In the genomic region with DNA sequence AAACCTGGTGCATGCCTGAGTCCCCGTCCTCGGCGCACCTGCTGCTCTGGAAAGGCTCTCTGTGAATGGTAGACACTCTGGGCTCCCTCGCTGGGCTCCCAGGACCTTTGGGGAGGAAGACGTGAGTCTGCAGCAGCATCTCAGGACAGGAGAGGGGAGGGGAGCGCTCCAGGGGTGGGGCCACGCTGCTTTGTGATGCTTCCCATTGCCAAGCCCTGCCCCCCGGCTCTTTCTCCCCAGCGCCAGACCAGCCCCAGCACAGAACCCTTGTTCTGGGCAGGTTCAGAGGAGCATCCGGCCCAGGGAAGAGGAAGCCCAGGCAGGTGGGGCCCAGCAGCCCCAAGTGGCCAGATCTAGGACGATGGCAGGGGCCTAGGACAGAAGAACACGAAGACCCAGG, we compare ENCODE assay signal across 29 cellular contexts.
"Had no signal": no experiment of that assay in that cellular context is flagged by ENCODE, and none has a peak within 500 bp of the region (broad histone marks: within the 10 kb centered on the region; RNA-seq: fewer than 3 reads in every experiment).

No MANE protein-coding gene starts in this region.

- H3K27me3 ChIP-seq: body of pancreas, foreskin keratinocyte had no signal

- H3K4me3 ChIP-seq: adrenal gland, body of pancreas, esophagus muscularis mucosa, gastrocnemius medialis, heart right ventricle, hepatocyte had no signal

- H3K4me1 ChIP-seq: adrenal gland, body of pancreas, esophagus muscularis mucosa, foreskin keratinocyte, gastrocnemius medialis, heart right ventricle had no signal

- H3K36me3 ChIP-seq: adrenal gland, esophagus muscularis mucosa, gastrocnemius medialis, heart right ventricle had no signal

- H2AFZ ChIP-seq: hepatocyte had no signal

- DNase-seq: activated CD4-positive, alpha-beta memory T cell treated with anti-CD3 and anti-CD28 coated beads for 36 hours; activated CD4-positive, alpha-beta T cell treated with anti-CD3 and anti-CD28 coated beads for 36 hours; activated CD4-positive, alpha-beta T cell treated with anti-CD3 and anti-CD28 coated beads, Interleukin-2, amount 10 ng/mL, durations not matched to agents 24 days and 14 days; activated CD4-positive, CD25-positive, alpha-beta regulatory T cell; activated CD4-positive, CD25-positive, alpha-beta regulatory T cell treated with anti-CD3 and anti-CD28 coated beads, Interleukin-2, amount 50 U/mL, for 72 hours; activated CD8-positive, alpha-beta memory T cell treated with anti-CD3 and anti-CD28 coated beads, Interleukin-2, amount 50 U/mL, for 4 hours; activated CD8-positive, alpha-beta T cell treated with anti-CD3 and anti-CD28 coated beads, Interleukin-2, amount 10 ng/mL, durations not matched to agents 7 days and 5 days; activated effector memory CD4-positive, alpha-beta T cell treated with anti-CD3 and anti-CD28 coated beads, Interleukin-2, amount 50 U/mL, for 16 hours; activated naive CD4-positive, alpha-beta T cell treated with anti-CD3 and anti-CD28 coated beads for 36 hours; activated naive CD8-positive, alpha-beta T cell treated with anti-CD3 and anti-CD28 coated beads for 36 hours; activated naive CD8-positive, alpha-beta T cell treated with anti-CD3 and anti-CD28 coated beads, Interleukin-2, amount 50 U/mL, for 24 hours; activated T-cell treated with anti-CD3 and anti-CD28 coated beads, Interleukin-2, amount 50 U/mL, for 1 hour; activated T-cell treated with anti-CD3 and anti-CD28 coated beads, Interleukin-2, amount 50 U/mL, for 48 hours; adrenal gland; amygdala; aorta; body of pancreas; caudate nucleus; cortex of kidney; dermis blood vessel endothelial cell; effector CD4-positive, alpha-beta T cell; effector memory CD8-positive, alpha-beta T cell; erythroblast; foreskin keratinocyte; gastrocnemius medialis; heart right ventricle had no signal

- H3K9me3 ChIP-seq: adrenal gland, body of pancreas, gastrocnemius medialis, heart right ventricle had no signal

- H3K27ac ChIP-seq: adrenal gland, body of pancreas, esophagus muscularis mucosa, foreskin keratinocyte, gastrocnemius medialis, heart right ventricle, hepatocyte had no signal

- ATAC-seq: activated CD4-positive, alpha-beta T cell treated with anti-CD3 and anti-CD28 coated beads for 36 hours; activated CD8-positive, alpha-beta memory T cell treated with anti-CD3 and anti-CD28 coated beads, Interleukin-2, amount 10 ng/mL, durations not matched to agents 7 days and 5 days; activated CD8-positive, alpha-beta T cell treated with anti-CD3 and anti-CD28 coated beads, Interleukin-2, amount 10 ng/mL, durations not matched to agents 7 days and 5 days; activated naive CD8-positive, alpha-beta T cell treated with anti-CD3 and anti-CD28 coated beads, Interleukin-2, amount 50 U/mL, for 24 hours; body of pancreas; effector memory CD8-positive, alpha-beta T cell; foreskin keratinocyte; gastrocnemius medialis; heart right ventricle had no signal

- H3K4me2 ChIP-seq: hepatocyte had no signal
